8 cellular contexts compared by ENCODE assay signal in the genomic region with DNA sequence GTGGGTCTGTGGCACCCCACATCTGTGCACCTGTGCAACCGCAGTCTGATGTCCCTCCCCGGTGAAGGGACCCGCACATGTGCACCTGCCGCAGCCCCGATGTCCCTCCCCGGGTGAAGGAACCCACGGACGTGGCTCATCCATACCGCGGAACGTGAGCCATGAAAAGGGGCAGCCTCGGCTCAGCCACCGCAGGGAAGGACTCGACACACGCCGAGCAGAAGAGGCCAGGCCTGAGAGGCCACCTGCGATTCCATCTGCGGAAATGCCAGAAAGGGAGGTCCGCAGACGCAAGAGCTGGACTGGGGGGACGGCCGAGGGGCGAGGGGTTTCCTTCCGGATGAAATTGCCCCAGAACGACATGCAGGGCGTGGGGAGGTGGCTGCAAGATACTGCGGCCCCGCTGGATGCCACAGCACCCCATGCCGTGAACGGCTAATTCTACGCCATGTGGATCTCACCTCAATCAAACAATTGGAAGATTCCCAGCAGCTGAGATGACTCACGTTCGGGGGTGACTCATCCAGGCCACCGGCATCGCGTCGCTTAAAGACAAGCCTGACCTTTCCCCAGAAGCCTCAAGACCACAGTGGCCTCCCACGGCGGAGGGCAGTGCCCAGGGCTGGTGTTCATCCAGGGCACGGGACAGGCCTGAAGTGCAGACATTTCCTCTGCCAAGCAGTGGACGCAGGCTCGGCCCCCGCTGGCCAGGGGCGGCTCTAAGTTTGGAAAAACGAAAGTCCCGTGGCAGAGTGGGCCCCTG. TPM values are rescaled to one million over a fixed set of nuclear protein-coding genes. Genes with fewer than 3 reads are reported as not detected.
DNase-seq lines count a peak whose midpoint lies in the region.

No MANE protein-coding gene starts in this region.

- H3K4me1 ChIP-seq in CD8-positive, alpha-beta memory T cell (ENCODE audit: insufficient read depth, low read length): peaks cover 48% of the 10 kb centered on the region

- H3K36me3 ChIP-seq in CD8-positive, alpha-beta memory T cell (ENCODE audit: insufficient read depth, low read length): no peaks in the 10 kb centered on the region

- peak overlapping the region in 5 of 8 donors; percentile 26 to 61 (median 45) for H3K27ac Mint-ChIP-seq in CD8-positive, alpha-beta memory T cell

- POLR2A ChIA-PET in CD8-positive, alpha-beta memory T cell (lab: Charles Lee): interaction anchor here (1.9 kb wide), 1 partner anchor 21 kb away, joined by 7 read pairs; a partner anchor contains a TSS

- H3K27me3 Mint-ChIP-seq in CD8-positive, alpha-beta memory T cell: no peaks in the 10 kb centered on the region

- H3K27ac ChIP-seq in CD8-positive, alpha-beta memory T cell (ENCODE audit: low read depth, low read length): no peak overlapping the region

- H3K4me3 Mint-ChIP-seq in CD8-positive, alpha-beta memory T cell: peak overlapping the region in 5 of 7 donors; percentile 8 to 66 (median 33)

- DNase-seq in CD8-positive, alpha-beta memory T cell: peak in 2 of 5 donors; percentile 36 to 81
- DNase-seq in RKO (ENCODE audit: low spot score) (peak; percentile 86), islet precursor cell (peak; percentile 86), SIG-M5 (lab: John Stamatoyannopoulos, UW) (no peak), OCI-M2 (lab: John Stamatoyannopoulos, UW; ENCODE audit: unreplicated experiment) (no peak), HuH-7 (ENCODE audit: low spot score) (no peak)
- DNase-seq in activated gamma-delta T cell treated with anti-CD3 and anti-CD28 coated beads, Interleukin-2, amount 50 U/mL, for 16 hours (ENCODE audit: low read depth): peak; percentile 60
- peak; percentile 74 for DNase-seq in stimulated activated CD8-positive, alpha-beta memory T cell treated with anti-CD3 and anti-CD28 coated beads, Interleukin-4, amount 100 ng/mL, for 24 hours (ENCODE audit: low read depth)

- H3K27me3 ChIP-seq in CD8-positive, alpha-beta memory T cell (ENCODE audit: insufficient read depth, low read length, poor library complexity, severe bottlenecking): no peaks in the 10 kb centered on the region

- no peaks in the 10 kb centered on the region for H3K9me3 Mint-ChIP-seq in CD8-positive, alpha-beta memory T cell

- no peaks in the 10 kb centered on the region for H3K36me3 Mint-ChIP-seq in CD8-positive, alpha-beta memory T cell

- CTCF ChIA-PET in CD8-positive, alpha-beta memory T cell (lab: Charles Lee): interaction anchor here (1.6 kb wide), 1 partner anchor 38 kb away, joined by 3 read pairs; no protein-coding TSS in a partner anchor

- peaks cover 25 to 55% (median 33%) of the 10 kb centered on the region in 3 donors for H3K4me1 Mint-ChIP-seq in CD8-positive, alpha-beta memory T cell

- no peaks in the 10 kb centered on the region for H3K9me3 ChIP-seq in CD8-positive, alpha-beta memory T cell (ENCODE audit: low read length)

- no peak overlapping the region for H3K4me3 ChIP-seq in CD8-positive, alpha-beta memory T cell (ENCODE audit: low read length)

RNA-seq across cellular contexts. Expression of a gene that starts 21.0 kb away (rescaled TPM):
- total RNA-seq in CD8-positive, alpha-beta memory T cell: under 1 TPM; 0.39 to 0.62 TPM
- 0.39 TPM for polyA plus RNA-seq in CD8-positive, alpha-beta memory T cell

RNA-seq across cellular contexts. Expression of a gene that starts 31.8 kb away (rescaled TPM):
- 10 to 100 TPM; 11.7 to 14.0 TPM for total RNA-seq in CD8-positive, alpha-beta memory T cell
- 15.8 TPM for polyA plus RNA-seq in CD8-positive, alpha-beta memory T cell

Comparison
In these comparisons a context has a peak if more than half of its experiments do, and no peak if none do; other contexts are left out.
1. DNase-seq: peak in RKO (single experiment), activated gamma-delta T cell treated with anti-CD3 and anti-CD28 coated beads, Interleukin-2, amount 50 U/mL, for 16 hours (single experiment), islet precursor cell (single experiment) and stimulated activated CD8-positive, alpha-beta memory T cell treated with anti-CD3 and anti-CD28 coated beads, Interleukin-4, amount 100 ng/mL, for 24 hours (single experiment); none in SIG-M5 (single experiment), OCI-M2 (single experiment) and HuH-7 (single experiment).